ENCODE assay signal across 8 cellular contexts in the genomic region with DNA sequence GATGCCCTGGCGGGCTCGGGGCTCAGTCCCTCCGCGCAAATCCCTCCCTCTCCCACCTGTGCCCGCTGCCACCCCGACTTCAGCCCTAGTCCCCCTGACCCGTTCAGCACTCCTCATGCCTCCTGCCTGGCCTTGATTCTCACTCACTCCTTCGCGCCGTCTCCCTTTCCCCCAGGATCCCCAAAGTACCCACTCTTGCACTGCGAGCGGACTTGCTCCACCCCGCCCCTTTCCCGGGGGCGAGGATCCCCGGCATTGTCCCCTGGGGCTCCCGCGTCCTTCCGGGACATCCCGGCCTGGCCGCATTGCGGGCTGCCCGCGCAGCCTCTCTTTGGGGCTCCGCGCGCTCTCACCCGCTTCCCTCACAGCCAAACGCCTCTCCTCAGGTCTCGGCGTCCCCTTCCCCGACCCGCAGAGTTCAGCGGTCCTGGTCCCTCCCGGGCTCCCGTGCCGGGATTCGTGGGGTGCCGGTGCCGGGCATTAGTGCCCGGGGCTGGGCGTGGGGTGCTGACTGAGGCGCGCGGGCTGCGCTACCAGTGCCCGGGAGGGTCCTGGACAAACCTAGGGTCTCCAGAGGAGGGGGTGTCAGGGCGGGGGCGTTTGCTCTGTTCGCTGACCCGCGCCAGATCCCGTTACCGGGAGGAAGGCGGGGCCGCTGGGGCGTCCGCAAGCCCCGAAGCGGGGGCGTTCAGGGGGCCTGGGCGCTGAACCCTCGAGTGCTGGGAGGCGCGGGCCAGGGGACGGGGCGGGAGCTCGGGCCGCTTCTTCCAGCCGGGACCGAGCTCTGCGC. TPM values are rescaled to one million over a fixed set of nuclear protein-coding genes. Genes with fewer than 3 reads are reported as not detected.
DNase-seq lines count a peak whose midpoint lies in the region; ATAC-seq and TF ChIP-seq lines count a peak whose summit lies in the region.

No MANE protein-coding gene starts in this region.

- H3K9me3 ChIP-seq in ovary: no peaks in the 10 kb centered on the region

- ATAC-seq in GM19455 (IDR thresholded peaks at IDR 0.05; ENCODE audit: unreplicated experiment): no peak
- ATAC-seq in GM21786 (IDR thresholded peaks at IDR 0.05; ENCODE audit: unreplicated experiment): no peak

- H3K27me3 Mint-ChIP-seq in activated T-helper 1 cell treated with anti-CD3 and anti-CD28 coated beads, Interleukin-12 subunit alpha, Interleukin-12 subunit beta, Interleukin-2, Interleukin-4 antibody, amounts not matched to agents 30 ng/mL and 10 ng/mL and 1 ng/mL, durations not matched to agents 14 hours and 24 hours and 36 hours (ENCODE audit: insufficient read depth): peaks cover 22% of the 10 kb centered on the region

- peaks cover 2% of the 10 kb centered on the region for H3K36me3 Mint-ChIP-seq in activated T-helper 1 cell treated with anti-CD3 and anti-CD28 coated beads, Interleukin-12 subunit alpha, Interleukin-12 subunit beta, Interleukin-2, Interleukin-4 antibody, amounts not matched to agents 30 ng/mL and 10 ng/mL and 1 ng/mL, durations not matched to agents 14 hours and 24 hours and 36 hours (ENCODE audit: low read depth)

- TF ChIP-seq CTCF in ovary (IDR thresholded peaks at IDR 0.05): no peak

- peak overlapping the region; percentile 97 for H3K27ac Mint-ChIP-seq in activated T-helper 1 cell treated with anti-CD3 and anti-CD28 coated beads, Interleukin-12 subunit alpha, Interleukin-12 subunit beta, Interleukin-2, Interleukin-4 antibody, amounts not matched to agents 30 ng/mL and 10 ng/mL and 1 ng/mL, durations not matched to agents 14 hours and 24 hours and 36 hours

- DNase-seq in activated T-cell treated with anti-CD3 and anti-CD28 coated beads for 48 hours (ENCODE audit: low read depth) (peak; percentile 48), activated T-cell treated with anti-CD3 and anti-CD28 coated beads for 4 hours (no peak), glomerular visceral epithelial cell (ENCODE audit: extremely low spot score) (peak; percentile 35), ovary (peak; percentile 38 to 65 (median 47)), NCI-H1417 treated with DMSO at 0.1 percent for 48 hours (lab: John Stamatoyannopoulos, UW) (no peak)
- peak; percentile 25 for DNase-seq in activated T-helper 1 cell treated with anti-CD3 and anti-CD28 coated beads, Interleukin-12 subunit alpha, Interleukin-12 subunit beta, Interleukin-2, Interleukin-4 antibody, amounts not matched to agents 30 ng/mL and 10 ng/mL and 1 ng/mL, durations not matched to agents 14 hours and 24 hours and 36 hours (ENCODE audit: low spot score)

- H3K9me3 Mint-ChIP-seq in activated T-helper 1 cell treated with anti-CD3 and anti-CD28 coated beads, Interleukin-12 subunit alpha, Interleukin-12 subunit beta, Interleukin-2, Interleukin-4 antibody, amounts not matched to agents 30 ng/mL and 10 ng/mL and 1 ng/mL, durations not matched to agents 14 hours and 24 hours and 36 hours: no peaks in the 10 kb centered on the region

- H3K4me1 Mint-ChIP-seq in activated T-helper 1 cell treated with anti-CD3 and anti-CD28 coated beads, Interleukin-12 subunit alpha, Interleukin-12 subunit beta, Interleukin-2, Interleukin-4 antibody, amounts not matched to agents 30 ng/mL and 10 ng/mL and 1 ng/mL, durations not matched to agents 14 hours and 24 hours and 36 hours (ENCODE audit: low read depth): peaks cover 40% of the 10 kb centered on the region

- 1 to 3% (median 3%) methylated on average over 55 to 72 of the region's 72 CpGs for WGBS in ovary, 3 donors

- no peaks in the 10 kb centered on the region for H3K36me3 ChIP-seq in ovary

- no peak for TF ChIP-seq POLR2A in ovary (IDR thresholded peaks at IDR 0.05)

- H3K4me3 Mint-ChIP-seq in activated T-helper 1 cell treated with anti-CD3 and anti-CD28 coated beads, Interleukin-12 subunit alpha, Interleukin-12 subunit beta, Interleukin-2, Interleukin-4 antibody, amounts not matched to agents 30 ng/mL and 10 ng/mL and 1 ng/mL, durations not matched to agents 14 hours and 24 hours and 36 hours: peak overlapping the region; percentile 97

- H3K27me3 ChIP-seq in ovary: no peaks in the 10 kb centered on the region

- peak overlapping the region; percentile 46 for H3K4me3 ChIP-seq in ovary

- H3K4me1 ChIP-seq in ovary (ENCODE audit: insufficient read depth): peaks cover 3% of the 10 kb centered on the region

- peak overlapping the region; percentile 33 to 60 for H3K27ac ChIP-seq in ovary

- no peak for TF ChIP-seq EP300 in ovary (IDR thresholded peaks at IDR 0.05)

- intact Hi-C loops in activated T-helper 1 cell treated with anti-CD3 and anti-CD28 coated beads, Interleukin-12 subunit alpha, Interleukin-12 subunit beta, Interleukin-2, Interleukin-4 antibody, amounts not matched to agents 30 ng/mL and 10 ng/mL and 1 ng/mL, durations not matched to agents 14 hours and 24 hours and 36 hours (cut with micrococcal nuclease): loop anchor here (1.0 to 10.0 kb wide), 7 partner anchors 54 to 781 kb away; partner anchors contain the start of gene ENPP5
- intact Hi-C loops in ovary (cut with DNase I): loop anchor here in 1 of 4 donors (5.0 to 10.0 kb wide), 2 partner anchors 291 to 946 kb away; no protein-coding TSS in a partner anchor

RNA-seq across cellular contexts. Expression of gene SUPT3H, which starts 45.6 kb away (rescaled TPM):
- total RNA-seq in activated T-helper 1 cell treated with anti-CD3 and anti-CD28 coated beads, Interleukin-12 subunit alpha, Interleukin-12 subunit beta, Interleukin-2, Interleukin-4 antibody, amounts not matched to agents 30 ng/mL and 10 ng/mL and 1 ng/mL, durations not matched to agents 14 hours and 24 hours and 36 hours: 11.0 and 11.7 TPM in 2 replicates
- total RNA-seq in ovary: 10 to 100 TPM; 10.3 to 23.1 (median 16.4) TPM
- polyA plus RNA-seq in ovary: 10 to 100 TPM; 12.6 to 13.6 TPM

Comparison
In these comparisons a context has a peak if more than half of its experiments do, and no peak if none do; other contexts are left out.
1. DNase-seq: peak in activated T-cell treated with anti-CD3 and anti-CD28 coated beads for 48 hours (single experiment), activated T-helper 1 cell treated with anti-CD3 and anti-CD28 coated beads, Interleukin-12 subunit alpha, Interleukin-12 subunit beta, Interleukin-2, Interleukin-4 antibody, amounts not matched to agents 30 ng/mL and 10 ng/mL and 1 ng/mL, durations not matched to agents 14 hours and 24 hours and 36 hours (single experiment), glomerular visceral epithelial cell (single experiment) and ovary (5 of 5); none in activated T-cell treated with anti-CD3 and anti-CD28 coated beads for 4 hours (single experiment) and NCI-H1417 treated with DMSO at 0.1 percent for 48 hours (single experiment).